Comparison of ENCODE assay signal across 14 cellular contexts in the genomic region with DNA sequence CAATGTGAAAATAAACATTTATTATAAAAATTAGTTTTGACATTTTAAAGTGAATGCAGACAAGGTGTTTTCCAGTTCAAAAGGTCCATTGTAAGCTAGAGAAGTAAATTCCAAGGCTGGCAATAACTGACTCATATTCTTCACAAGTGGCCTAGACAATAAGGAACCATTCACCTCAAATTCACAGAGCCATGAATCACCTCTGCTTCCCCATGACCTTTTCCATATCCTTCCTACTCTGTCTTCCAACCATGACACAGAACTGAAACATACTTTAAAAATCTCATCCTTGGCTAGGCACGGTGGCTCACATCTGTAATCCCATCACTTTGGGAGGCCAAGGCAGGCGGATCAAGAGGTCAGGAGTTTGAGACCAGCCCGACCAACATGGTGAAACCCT. TPM values are rescaled to one million over a fixed set of nuclear protein-coding genes. Genes with fewer than 3 reads are reported as not detected.
DNase-seq lines count a peak whose midpoint lies in the region; ATAC-seq, FAIRE-seq and TF ChIP-seq lines count a peak whose summit lies in the region.
"Had no signal": no experiment of that assay in that cellular context is flagged by ENCODE, and none has a peak within 500 bp of the region (broad histone marks: within the 10 kb centered on the region; RNA-seq: fewer than 3 reads in every experiment).

No MANE protein-coding gene starts in this region.

- POLR2A ChIA-PET in OCI-LY7 (lab: Charles Lee), result interaction anchor here (0.6 to 1.7 kb wide), 3 partner anchors 10 to 149 kb away, joined by 3 to 5 read pairs (median 4); no protein-coding TSS in a partner anchor
- POLR2A ChIA-PET in CD4-positive, alpha-beta T cell (lab: Charles Lee), result interaction anchor here (1.6 kb wide), 1 partner anchor 103 kb away, joined by 5 read pairs; no protein-coding TSS in a partner anchor

- H3K18ac ChIP-seq in mesenchymal stem cell (ENCODE audit: low read depth in 1 of 2, low read length in 2 of 2), result no peak overlapping the region

- H3K27me3 ChIP-seq in bronchial epithelial cell (ENCODE audit: control insufficient read depth, insufficient read depth, low read length) (no peaks in the 10 kb centered on the region), mesenchymal stem cell (ENCODE audit: control insufficient read depth in 1 of 2, insufficient read depth in 1 of 2, low read length in 2 of 2) (peaks cover 0 to 5% of the 10 kb centered on the region in 2 experiments)
- no peaks in the 10 kb centered on the region for H3K27me3 ChIP-seq in CD4-positive, alpha-beta T cell (ENCODE audit: control insufficient read depth, insufficient read depth, low read length)
- H3K27me3 ChIP-seq: BLaER1 had no signal

- FAIRE-seq in bronchial epithelial cell (lab: Jason Lieb, UNC) (no peak), kidney (lab: Jason Lieb, UNC) (no peak)
- FAIRE-seq: HTR-8/SVneo, islet of Langerhans had no signal

- no peaks in the 10 kb centered on the region for H4K20me1 ChIP-seq in OCI-LY7 (ENCODE audit: insufficient read depth, low read length)

- H3K79me2 ChIP-seq in OCI-LY7 (ENCODE audit: insufficient read depth, low read depth, low read length), result no peaks in the 10 kb centered on the region

- H3K79me1 ChIP-seq in mesenchymal stem cell (replicated peaks; ENCODE audit: low read length, poor library complexity, severe bottlenecking), result no peaks in the 10 kb centered on the region

- H3K9me3 ChIP-seq in mesenchymal stem cell (ENCODE audit: control insufficient read depth, low read length), result no peaks in the 10 kb centered on the region
- no peaks in the 10 kb centered on the region for H3K9me3 ChIP-seq in OCI-LY7 (ENCODE audit: low read length)
- H3K9me3 ChIP-seq in kidney (ENCODE audit: control insufficient read depth in 1 of 2, low read length in 2 of 2), result no peaks in the 10 kb centered on the region
- H3K9me3 ChIP-seq in CD4-positive, alpha-beta T cell (ENCODE audit: control insufficient read depth, low read length), result no peaks in the 10 kb centered on the region
- H3K9me3 ChIP-seq: BLaER1 had no signal

- H3K27ac ChIP-seq in mesenchymal stem cell (ENCODE audit: low read length, poor library complexity, severe bottlenecking) (no peak overlapping the region), OCI-LY7 (ENCODE audit: low read depth, low read length, poor library complexity, severe bottlenecking) (no peak overlapping the region), kidney (ENCODE audit: low read depth in 2 of 2, low read length in 2 of 2) (no peak overlapping the region)
- no peak overlapping the region for H3K27ac ChIP-seq in CD4-positive, alpha-beta T cell (ENCODE audit: low read depth, low read length)
- H3K27ac ChIP-seq: BLaER1 had no signal

- peaks cover 2% of the 10 kb centered on the region for H3K4me1 ChIP-seq in mesenchymal stem cell (ENCODE audit: control insufficient read depth, insufficient read depth, low read depth, low read length)
- peaks cover 3% of the 10 kb centered on the region for H3K4me1 ChIP-seq in OCI-LY7 (ENCODE audit: insufficient read depth, low read length, poor library complexity, severe bottlenecking)
- peaks cover 2 to 6% of the 10 kb centered on the region in 2 donors for H3K4me1 ChIP-seq in kidney (ENCODE audit: control insufficient read depth in 1 of 2, insufficient read depth in 1 of 2, low read depth in 1 of 2, low read length in 2 of 2)
- H3K4me1 ChIP-seq: BLaER1 had no signal

- H3K27ac Mint-ChIP-seq in Calu3 (ENCODE audit: unreplicated experiment), result peak overlapping the region; percentile 82
- H3K27ac Mint-ChIP-seq in CD4-positive, alpha-beta T cell, result no peak overlapping the region

- CTCF ChIA-PET in Calu3 (lab: Charles Lee) (interaction anchor here (1.1 to 1.6 kb wide), 3 partner anchors 17 to 25 kb away, joined by 3 to 9 read pairs (median 6); a partner anchor contains a TSS), OCI-LY7 (lab: Charles Lee; ENCODE audit: unreplicated experiment) (no interaction called here)
- CTCF ChIA-PET in CD4-positive, alpha-beta T cell (lab: Charles Lee), result interaction anchor here (0.9 to 2.7 kb wide), 2 partner anchors 75 to 102 kb away, joined by 3 to 46 read pairs; a partner anchor contains a TSS

- no peak overlapping the region for H3K23ac ChIP-seq in mesenchymal stem cell (ENCODE audit: low read length in 2 of 2)

- H3K4ac ChIP-seq in mesenchymal stem cell (ENCODE audit: low read depth in 1 of 2, low read length in 2 of 2), result no peak overlapping the region

- H3K36me3 ChIP-seq in bronchial epithelial cell (ENCODE audit: control insufficient read depth, insufficient read depth, low read length) (peaks cover 29% of the 10 kb centered on the region), mesenchymal stem cell (ENCODE audit: control insufficient read depth in 1 of 2, insufficient read depth in 2 of 2, low read depth in 1 of 2, low read length in 2 of 2) (peaks cover 0 to 27% of the 10 kb centered on the region in 2 experiments), OCI-LY7 (ENCODE audit: insufficient read depth, low read length) (peaks cover 12% of the 10 kb centered on the region), kidney (ENCODE audit: control insufficient read depth in 1 of 2, insufficient read depth in 2 of 2, low read length in 2 of 2) (peaks cover 20 to 31% of the 10 kb centered on the region in 2 donors)

- H3K9ac ChIP-seq in mesenchymal stem cell (ENCODE audit: low read length) (no peak overlapping the region), kidney (ENCODE audit: low read length in 2 of 2) (no peak overlapping the region)
- H3K9ac ChIP-seq: BLaER1 had no signal

- H2BK15ac ChIP-seq in mesenchymal stem cell (ENCODE audit: low read depth, poor library complexity, severe bottlenecking), result no peak overlapping the region

- DNase-seq in Calu3, result no peak
- peak; percentile 65 for DNase-seq in NCI-H226
- DNase-seq in bronchial epithelial cell (ENCODE audit: low read depth), result peak; percentile 97
- peak; percentile 13 for DNase-seq in mesenchymal stem cell
- DNase-seq in OCI-LY7 (ENCODE audit: low spot score), result no peak
- DNase-seq in kidney, result no peak
- DNase-seq in CD4-positive, alpha-beta T cell, result no peak
- DNase-seq: NCI-H1694 had no signal

- peaks cover 56% of the 10 kb centered on the region for H3K4me1 Mint-ChIP-seq in Calu3 (ENCODE audit: low read depth, unreplicated experiment)
- H3K4me1 Mint-ChIP-seq in CD4-positive, alpha-beta T cell (ENCODE audit: low read depth), result no peaks in the 10 kb centered on the region

- no peaks in the 10 kb centered on the region for H3K9me3 Mint-ChIP-seq in Calu3 (ENCODE audit: low read depth, unreplicated experiment)
- H3K9me3 Mint-ChIP-seq in CD4-positive, alpha-beta T cell, result no peaks in the 10 kb centered on the region

- no peak for TF ChIP-seq CTCF in Calu3 (IDR thresholded peaks at IDR 0.05; ENCODE audit: unreplicated experiment)
- no peak for TF ChIP-seq CTCF in bronchial epithelial cell (IDR thresholded peaks at IDR 0.05; ENCODE audit: insufficient read depth, low read length, severe bottlenecking)
- no peak for TF ChIP-seq CTCF in OCI-LY7 (conservative IDR thresholded peaks at IDR 0.05; ENCODE audit: low read length)
- no peak for TF ChIP-seq CTCF in kidney (IDR thresholded peaks at IDR 0.05; ENCODE audit: borderline replicate concordance, extremely low read depth, insufficient read depth)
- no peak for TF ChIP-seq CTCF in CD4-positive, alpha-beta T cell (IDR thresholded peaks at IDR 0.05)

- no peaks in the 10 kb centered on the region for H3K27me3 Mint-ChIP-seq in Calu3 (ENCODE audit: unreplicated experiment)
- no peaks in the 10 kb centered on the region for H3K27me3 Mint-ChIP-seq in CD4-positive, alpha-beta T cell

- H3K14ac ChIP-seq in mesenchymal stem cell (ENCODE audit: low read length in 2 of 2), result no peak overlapping the region

- intact Hi-C loops in Calu3 (cut with micrococcal nuclease; ENCODE audit: unreplicated experiment) (no loop called here), OCI-LY7 (cut with micrococcal nuclease; ENCODE audit: unreplicated experiment) (loop anchor here (2.0 to 5.0 kb wide), 3 partner anchors 43 to 161 kb away; a partner anchor contains a TSS), kidney (cut with DNase I) (no loop called here)
- intact Hi-C loops in CD4-positive, alpha-beta T cell (cut with DNase I, micrococcal nuclease), result loop anchor here in 1 of 2 experiments (2.0 to 5.0 kb wide), 2 partner anchors 41 to 145 kb away; a partner anchor contains a TSS

- H2BK120ac ChIP-seq in mesenchymal stem cell (ENCODE audit: low read depth, low read length), result no peak overlapping the region

- H3K4me3 ChIP-seq in bronchial epithelial cell (ENCODE audit: low read depth, low read length) (no peak overlapping the region), mesenchymal stem cell (ENCODE audit: insufficient read depth in 1 of 2, low read depth in 1 of 2, low read length in 2 of 2) (no peak overlapping the region), OCI-LY7 (ENCODE audit: low read depth, low read length, poor library complexity, severe bottlenecking) (no peak overlapping the region), kidney (ENCODE audit: low read length in 2 of 2) (no peak overlapping the region)
- H3K4me3 ChIP-seq: BLaER1 had no signal

- H3K36me3 Mint-ChIP-seq in Calu3 (ENCODE audit: insufficient read depth, unreplicated experiment), result peaks cover 80% of the 10 kb centered on the region
- H3K36me3 Mint-ChIP-seq in CD4-positive, alpha-beta T cell (ENCODE audit: low read depth), result peaks cover 31% of the 10 kb centered on the region

- WGBS in mesenchymal stem cell, result 62% methylated on average over 3 of the region's 3 CpGs

- H2AFZ ChIP-seq in mesenchymal stem cell (ENCODE audit: low read depth, low read length), result no peak overlapping the region
- H2AFZ ChIP-seq in OCI-LY7 (ENCODE audit: low read length), result no peak overlapping the region

- no peak overlapping the region for H3K4me3 Mint-ChIP-seq in Calu3 (ENCODE audit: low read depth, unreplicated experiment)
- no peak overlapping the region for H3K4me3 Mint-ChIP-seq in CD4-positive, alpha-beta T cell

- no peak overlapping the region for H4K8ac ChIP-seq in mesenchymal stem cell (ENCODE audit: low read length)

- no peaks in the 10 kb centered on the region for H3K9me2 ChIP-seq in OCI-LY7 (ENCODE audit: insufficient read depth, low read length)

- H2BK12ac ChIP-seq in mesenchymal stem cell (ENCODE audit: low read length in 2 of 2), result no peak overlapping the region

- ATAC-seq in GM18861 (IDR thresholded peaks at IDR 0.05; ENCODE audit: unreplicated experiment), result no peak
- ATAC-seq in CD4-positive, alpha-beta T cell (ENCODE audit: poor library complexity), result no peak

- H3K4me2 ChIP-seq in mesenchymal stem cell (ENCODE audit: low read length, poor library complexity, severe bottlenecking) (no peak overlapping the region), OCI-LY7 (ENCODE audit: low read length) (no peak overlapping the region)
- H3K4me2 ChIP-seq: BLaER1 had no signal

- H2BK5ac ChIP-seq in mesenchymal stem cell (ENCODE audit: low read depth, low read length, poor library complexity, severe bottlenecking), result no peak overlapping the region

- H4K91ac ChIP-seq in mesenchymal stem cell (ENCODE audit: low read length), result no peak overlapping the region

- no TSS peak for BruUV-seq in Calu3 (replicated peaks; lab: Mats Ljungman, UMichigan)
- no TSS peak for BruUV-seq in OCI-LY7 (replicated peaks; lab: Mats Ljungman, UMichigan)

- no peak overlapping the region for H2AK5ac ChIP-seq in mesenchymal stem cell (ENCODE audit: low read length, severe bottlenecking)

RNA-seq across cellular contexts. Expression of a gene that starts 24.8 kb away (rescaled TPM):
- total RNA-seq in Calu3 (2022) (157 and 173 TPM in 2 replicates), bronchial epithelial cell (269 and 280 TPM in 2 replicates), OCI-LY7 (2022) (16.0 and 25.0 TPM in 2 replicates), kidney (117 TPM)
- polyA plus RNA-seq in mesenchymal stem cell (2013, experiment 1 of 2), result 4.0 TPM
- 4.8 TPM for polyA plus RNA-seq in mesenchymal stem cell (2013, experiment 2 of 2)
- total RNA-seq in OCI-LY7 (2014; rRNA removed; shearing (Covaris generic)), result 11.7 and 13.5 TPM in 2 replicates
- 36.9 TPM for polyA plus RNA-seq in kidney (ENCODE audit: insufficient read depth, low read depth, low replicate concordance)
- total RNA-seq in CD4-positive, alpha-beta T cell, result 10 to 100 TPM; 15.2 to 16.2 TPM

RNA-seq across cellular contexts. Expression of a gene that starts 41.6 kb away (rescaled TPM):
- total RNA-seq in Calu3 (2022) (not detected in 2 replicates), bronchial epithelial cell (0.26 TPM in 1 of 2 replicates, not detected in the other), OCI-LY7 (2022) (not detected in 2 replicates), kidney (not detected)
- polyA plus RNA-seq in mesenchymal stem cell (2013, experiment 1 of 2), result not detected
- not detected for polyA plus RNA-seq in mesenchymal stem cell (2013, experiment 2 of 2)
- total RNA-seq in OCI-LY7 (2014; rRNA removed; shearing (Covaris generic)), result not detected in 2 replicates
- polyA plus RNA-seq in kidney (ENCODE audit: insufficient read depth, low read depth, low replicate concordance), result 0.88 TPM
- total RNA-seq in CD4-positive, alpha-beta T cell, result not detected
- total RNA-seq: skeletal muscle tissue had no signal
- polyA plus RNA-seq: neural cell had no signal

RNA-seq across cellular contexts. Expression of a gene that starts 42.6 kb away (rescaled TPM):
- total RNA-seq in Calu3 (2022) (67.6 and 74.1 TPM in 2 replicates), bronchial epithelial cell (55.5 and 87.1 TPM in 2 replicates), OCI-LY7 (2022) (73.4 and 89.2 TPM in 2 replicates), kidney (74.5 TPM)
- polyA plus RNA-seq in mesenchymal stem cell (2013, experiment 1 of 2), result 0.57 TPM
- polyA plus RNA-seq in mesenchymal stem cell (2013, experiment 2 of 2), result 0.51 TPM
- 164 and 206 TPM in 2 replicates for total RNA-seq in OCI-LY7 (2014; rRNA removed; shearing (Covaris generic))
- 200 TPM for polyA plus RNA-seq in kidney (ENCODE audit: insufficient read depth, low read depth, low replicate concordance)
- 10 to 100 TPM; 38.0 to 40.3 TPM for total RNA-seq in CD4-positive, alpha-beta T cell

RNA-seq across cellular contexts. Expression of a gene that starts 49.6 kb away (rescaled TPM):
- total RNA-seq in Calu3 (2022) (72.1 and 75.4 TPM in 2 replicates), bronchial epithelial cell (58.4 and 70.2 TPM in 2 replicates), OCI-LY7 (2022) (57.6 and 60.9 TPM in 2 replicates), kidney (56.1 TPM)
- 22.4 TPM for polyA plus RNA-seq in mesenchymal stem cell (2013, experiment 1 of 2)
- polyA plus RNA-seq in mesenchymal stem cell (2013, experiment 2 of 2), result 21.8 TPM
- 83.1 and 97.5 TPM in 2 replicates for total RNA-seq in OCI-LY7 (2014; rRNA removed; shearing (Covaris generic))
- 48.7 TPM for polyA plus RNA-seq in kidney (ENCODE audit: insufficient read depth, low read depth, low replicate concordance)
- total RNA-seq in CD4-positive, alpha-beta T cell, result 10 to 100 TPM; 93.5 to 99.1 TPM

Comparison
In these comparisons a context has a peak if more than half of its experiments do, and no peak if none do; other contexts are left out.
1. DNase-seq: peak in NCI-H226 (single experiment), bronchial epithelial cell (single experiment) and mesenchymal stem cell (single experiment); none in Calu3 (single experiment), OCI-LY7 (single experiment), kidney (single experiment) and CD4-positive, alpha-beta T cell (0 of 10).